In genomic region chr2:54601339-54601738, GRCh38 we compare ENCODE assay signal across 1 cellular context.
TF ChIP-seq lines count a peak whose summit lies in the region.

No MANE protein-coding gene starts in this region.

TF ChIP-seq in HepG2, 621 proteins besides CTCF, POLR2A, EP300 and RAD21 (continued from another document):
- TF ChIP-seq KIAA2018 (CRISPR knock-in tag; IDR thresholded peaks at IDR 0.05; ENCODE audit: borderline replicate concordance): no peak
- TF ChIP-seq ZNF501 (CRISPR knock-in tag; IDR thresholded peaks at IDR 0.05): no peak
- TF ChIP-seq CAMTA2 (CRISPR knock-in tag; IDR thresholded peaks at IDR 0.05; ENCODE audit: borderline replicate concordance): no peak
- TF ChIP-seq MZF1 (CRISPR knock-in tag; IDR thresholded peaks at IDR 0.05; ENCODE audit: borderline replicate concordance): no peak
- no peak for TF ChIP-seq CBX1 (IDR thresholded peaks at IDR 0.05; ENCODE audit: low read depth)
- TF ChIP-seq RBM22 (optimal IDR thresholded peaks at IDR 0.05; ENCODE audit: low read length): peak; percentile 51
- no peak for TF ChIP-seq ZC3H13 (CRISPR knock-in tag; IDR thresholded peaks at IDR 0.05)
- no peak for TF ChIP-seq ZSCAN5A (CRISPR knock-in tag; IDR thresholded peaks at IDR 0.05; ENCODE audit: borderline replicate concordance)
- no peak for TF ChIP-seq ZKSCAN1 (IDR thresholded peaks at IDR 0.05; ENCODE audit: low read length)
- no peak for TF ChIP-seq U2AF1 (optimal IDR thresholded peaks at IDR 0.05; ENCODE audit: low read depth, low read length)
